ENCODE assay signal across 18 cellular contexts in the genomic region with DNA sequence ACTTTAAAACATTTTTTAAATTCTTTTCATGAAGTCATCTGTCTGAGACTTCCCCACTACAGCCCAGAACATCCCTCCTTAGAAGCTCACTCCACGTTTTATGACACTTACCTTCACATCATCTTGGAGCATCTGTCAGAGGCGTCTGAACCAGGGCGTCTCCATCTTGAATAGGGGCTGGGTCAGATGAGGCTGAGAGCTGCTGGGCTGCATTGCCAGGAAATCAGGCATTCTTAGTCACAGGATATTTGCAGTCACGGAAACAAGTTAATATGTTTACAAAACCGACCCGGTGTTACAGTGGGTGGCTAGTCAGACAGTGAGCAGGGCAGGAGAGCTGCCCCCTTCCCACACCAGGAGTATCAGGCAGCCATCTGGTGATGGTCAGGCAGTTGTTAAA.
DNase-seq lines count a peak whose midpoint lies in the region; ATAC-seq and TF ChIP-seq lines count a peak whose summit lies in the region.
"Had no signal": no experiment of that assay in that cellular context is flagged by ENCODE, and none has a peak within 500 bp of the region (broad histone marks: within the 10 kb centered on the region; RNA-seq: fewer than 3 reads in every experiment).

No MANE protein-coding gene starts in this region.

- no peak for ATAC-seq in Right ventricle myocardium superior (ENCODE audit: poor library complexity)
- no peak for ATAC-seq in activated T-cell treated with anti-CD3 and anti-CD28 coated beads, Interleukin-2, amount 50 U/mL, for 72 hours (replicated peaks in 1 of 2)
- ATAC-seq: pancreas; stimulated activated memory B cell treated with anti-CD40 and anti-IgM and Interleukin-4, amounts not matched to agents 10 μg/mL and 1 μg/mL and 100 μg/mL, for 72 hours had no signal

- H3K27ac ChIP-seq in left ventricle myocardium inferior (replicated peaks) (peak overlapping the region; percentile 66), caudate nucleus (ENCODE audit: low read depth, low read length) (no peak overlapping the region)
- H3K27ac ChIP-seq: pancreas, uterus had no signal

- H3K36me3 Mint-ChIP-seq in activated T-cell treated with anti-CD3 and anti-CD28 coated beads, Interleukin-2, amount 50 U/mL, for 72 hours (ENCODE audit: insufficient read depth in 2 of 2) = no peaks in the 10 kb centered on the region
- H3K36me3 Mint-ChIP-seq: stimulated activated memory B cell treated with anti-CD40 and anti-IgM and Interleukin-4, amounts not matched to agents 10 μg/mL and 1 μg/mL and 100 μg/mL, for 72 hours had no signal

- peaks cover 0 to 2% of the 10 kb centered on the region in 2 donors for H3K9me3 Mint-ChIP-seq in activated T-cell treated with anti-CD3 and anti-CD28 coated beads, Interleukin-2, amount 50 U/mL, for 72 hours
- H3K9me3 Mint-ChIP-seq: stimulated activated memory B cell treated with anti-CD40 and anti-IgM and Interleukin-4, amounts not matched to agents 10 μg/mL and 1 μg/mL and 100 μg/mL, for 72 hours had no signal

- H3K27ac Mint-ChIP-seq in activated T-cell treated with anti-CD3 and anti-CD28 coated beads, Interleukin-2, amount 50 U/mL, for 72 hours = no peak overlapping the region
- H3K27ac Mint-ChIP-seq: stimulated activated memory B cell treated with anti-CD40 and anti-IgM and Interleukin-4, amounts not matched to agents 10 μg/mL and 1 μg/mL and 100 μg/mL, for 72 hours had no signal

- no peaks in the 10 kb centered on the region for H3K9me3 ChIP-seq in left ventricle myocardium inferior (replicated peaks)
- H3K9me3 ChIP-seq: pancreas, uterus had no signal

- H3K36me3 ChIP-seq in left ventricle myocardium inferior = no peaks in the 10 kb centered on the region
- H3K36me3 ChIP-seq: pancreas, uterus had no signal

- DNase-seq in left ventricle myocardium inferior (no peak), Right ventricle myocardium superior (no peak), astrocyte of the spinal cord (ENCODE audit: low read depth, low spot score) (peak; percentile 81), islet precursor cell (peak; percentile 59), NAMALWA (ENCODE audit: low spot score) (no peak), caudate nucleus (lab: John Stamatoyannopoulos, UW) (no peak), mesenteric fat pad (ENCODE audit: low spot score) (no peak)
- no peak for DNase-seq in activated T-cell treated with anti-CD3 and anti-CD28 coated beads, Interleukin-2, amount 50 U/mL, for 72 hours
- DNase-seq: DMS79 treated with DMSO at 0.1 percent for 48 hours; effector CD4-positive, alpha-beta T cell; hypothalamus; mammary epithelial cell; NCI-H1092 treated with DMSO at 0.1 percent for 48 hours; NCI-H510A; stimulated activated CD4-positive, alpha-beta T cell treated with anti-CD3 and anti-CD28 coated beads, Interleukin-2, amount 100 ng/mL, for 48 hours; uterus had no signal

- H3K4me3 ChIP-seq in left ventricle myocardium inferior = peak overlapping the region; percentile 31
- no peak overlapping the region for H3K4me3 ChIP-seq in astrocyte of the spinal cord (ENCODE audit: low read depth, low read length)
- H3K4me3 ChIP-seq: pancreas, uterus had no signal

- H3K27me3 Mint-ChIP-seq in activated T-cell treated with anti-CD3 and anti-CD28 coated beads, Interleukin-2, amount 50 U/mL, for 72 hours (ENCODE audit: low read depth) = no peaks in the 10 kb centered on the region
- H3K27me3 Mint-ChIP-seq: stimulated activated memory B cell treated with anti-CD40 and anti-IgM and Interleukin-4, amounts not matched to agents 10 μg/mL and 1 μg/mL and 100 μg/mL, for 72 hours had no signal

- TF ChIP-seq CTCF in left ventricle myocardium inferior (IDR thresholded peaks at IDR 0.05; ENCODE audit: borderline replicate concordance) (no peak), astrocyte of the spinal cord (IDR thresholded peaks at IDR 0.05; ENCODE audit: low read depth, low read length) (no peak)

- in situ Hi-C loops in astrocyte of the spinal cord (cut with HindIII; ENCODE audit: low sequenced_read_pairs) = no loop called here

- peaks cover 27% of the 10 kb centered on the region for H3K27me3 ChIP-seq in left ventricle myocardium inferior (ENCODE audit: low read depth)
- H3K27me3 ChIP-seq: pancreas, uterus had no signal

- intact Hi-C loops in left ventricle myocardium inferior (cut with micrococcal nuclease) = no loop called here
- intact Hi-C loops in Right ventricle myocardium superior (cut with DNase I) = no loop called here

- H3K4me1 ChIP-seq in left ventricle myocardium inferior = peaks cover 8% of the 10 kb centered on the region
- H3K4me1 ChIP-seq: pancreas, uterus had no signal

- no peak overlapping the region for H3K4me3 Mint-ChIP-seq in activated T-cell treated with anti-CD3 and anti-CD28 coated beads, Interleukin-2, amount 50 U/mL, for 72 hours
- H3K4me3 Mint-ChIP-seq: stimulated activated memory B cell treated with anti-CD40 and anti-IgM and Interleukin-4, amounts not matched to agents 10 μg/mL and 1 μg/mL and 100 μg/mL, for 72 hours had no signal

- no peaks in the 10 kb centered on the region for H3K4me1 Mint-ChIP-seq in activated T-cell treated with anti-CD3 and anti-CD28 coated beads, Interleukin-2, amount 50 U/mL, for 72 hours (ENCODE audit: low read depth)
- H3K4me1 Mint-ChIP-seq: stimulated activated memory B cell treated with anti-CD40 and anti-IgM and Interleukin-4, amounts not matched to agents 10 μg/mL and 1 μg/mL and 100 μg/mL, for 72 hours had no signal

Comparison
In these comparisons a context has a peak if more than half of its experiments do, and no peak if none do; other contexts are left out.
1. DNase-seq: peak in astrocyte of the spinal cord (single experiment) and islet precursor cell (single experiment); none in left ventricle myocardium inferior (single experiment), Right ventricle myocardium superior (single experiment), NAMALWA (single experiment), caudate nucleus (0 of 61), activated T-cell treated with anti-CD3 and anti-CD28 coated beads, Interleukin-2, amount 50 U/mL, for 72 hours (0 of 2) and mesenteric fat pad (single experiment).